ENCODE assay signal across 1 cellular context in the genomic region with DNA sequence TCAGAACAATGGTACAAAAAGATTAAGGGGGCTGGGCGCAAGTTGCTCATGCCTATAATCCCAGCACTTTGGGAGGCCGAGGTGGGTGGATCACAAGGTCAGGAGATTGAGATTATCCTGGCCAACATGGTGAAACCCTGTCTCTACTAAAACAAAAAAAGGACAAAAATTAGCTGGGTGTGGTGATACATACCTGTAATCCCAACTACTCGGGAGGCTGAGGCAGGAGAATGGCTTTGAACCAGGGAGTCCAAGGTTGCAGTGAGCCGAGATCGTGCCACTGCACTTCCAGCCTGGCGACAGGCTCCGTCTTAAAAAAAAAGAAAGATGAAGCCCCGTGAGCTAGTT.
TF ChIP-seq lines count a peak whose summit lies in the region.

No MANE protein-coding gene starts in this region.

TF ChIP-seq in H1, 55 proteins besides CTCF, POLR2A, EP300 and RAD21:
- TF ChIP-seq POLR2AphosphoS5 (IDR thresholded peaks at IDR 0.05; ENCODE audit: low read depth, low read length): 0 out of 2 replicates have a peak, but pooled peaks have one; percentile 27
TF ChIP-seq in H1: peak in this region for 1; not testable (repeated sequence) for 54.
